21 cellular contexts compared by ENCODE assay signal in genomic region chr15:63605036-63605435, GRCh38. TPM values are rescaled to one million over a fixed set of nuclear protein-coding genes. Genes with fewer than 3 reads are reported as not detected.
DNase-seq lines count a peak whose midpoint lies in the region; ATAC-seq and TF ChIP-seq lines count a peak whose summit lies in the region.
"Had no signal": no experiment of that assay in that cellular context is flagged by ENCODE, and none has a peak within 500 bp of the region (broad histone marks: within the 10 kb centered on the region; RNA-seq: fewer than 3 reads in every experiment).

No MANE protein-coding gene starts in this region.

- H3K4me3 ChIP-seq in CD8-positive, alpha-beta T cell (ENCODE audit: low read depth, low read length): no peak overlapping the region
- H3K4me3 ChIP-seq in rectal smooth muscle tissue (ENCODE audit: low read length) (no peak overlapping the region), transverse colon (no peak overlapping the region), smooth muscle cell (no peak overlapping the region)
- H3K4me3 ChIP-seq: colonic mucosa, tibial nerve had no signal

- peaks cover 4% of the 10 kb centered on the region for H3F3A ChIP-seq in smooth muscle cell (ENCODE audit: low read depth)

- in situ Hi-C loops in transverse colon (cut with MboI; ENCODE audit: low pct_ligation_motif_present in 1 of 4, low pct_unique_long_range_greater_than_20kb in 1 of 4, low sequenced_read_pairs in 3 of 4): loop anchor here in 2 of 4 donors (10.0 to 25.0 kb wide), 2 partner anchors 110 to 457 kb away; no protein-coding TSS in a partner anchor

- H3K4me1 Mint-ChIP-seq in activated CD8-positive, alpha-beta memory T cell treated with anti-CD3 and anti-CD28 coated beads, Interleukin-2, amount 10 ng/mL, durations not matched to agents 7 days and 5 days: peaks cover 50% of the 10 kb centered on the region
- peaks cover 41% of the 10 kb centered on the region for H3K4me1 Mint-ChIP-seq in CD8-positive, alpha-beta T cell (ENCODE audit: low read depth)
- peaks cover 45% of the 10 kb centered on the region for H3K4me1 Mint-ChIP-seq in activated naive CD8-positive, alpha-beta T cell (ENCODE audit: low read depth)

- H3K4me1 ChIP-seq in CD8-positive, alpha-beta T cell (ENCODE audit: insufficient read depth, low read length): peaks cover 33% of the 10 kb centered on the region
- peaks cover 14% of the 10 kb centered on the region for H3K4me1 ChIP-seq in rectal smooth muscle tissue (ENCODE audit: control insufficient read depth, insufficient read depth, low read length)
- peaks cover 3 to 32% (median 17%) of the 10 kb centered on the region in 4 donors for H3K4me1 ChIP-seq in transverse colon
- H3K4me1 ChIP-seq in smooth muscle cell (ENCODE audit: low read depth): peaks cover 13% of the 10 kb centered on the region

- H3K9me3 Mint-ChIP-seq in activated CD8-positive, alpha-beta memory T cell treated with anti-CD3 and anti-CD28 coated beads, Interleukin-2, amount 10 ng/mL, durations not matched to agents 7 days and 5 days (ENCODE audit: low read depth): no peaks in the 10 kb centered on the region
- no peaks in the 10 kb centered on the region for H3K9me3 Mint-ChIP-seq in CD8-positive, alpha-beta T cell
- H3K9me3 Mint-ChIP-seq in activated naive CD8-positive, alpha-beta T cell (ENCODE audit: low read depth): no peaks in the 10 kb centered on the region
- H3K9me3 Mint-ChIP-seq: stimulated activated naive CD8-positive, alpha-beta T cell treated with anti-CD3 and anti-CD28 coated beads, Interleukin-15, amount 100 ng/mL, for 72 hours had no signal

- peaks cover 5% of the 10 kb centered on the region for H3K36me3 Mint-ChIP-seq in activated CD8-positive, alpha-beta memory T cell treated with anti-CD3 and anti-CD28 coated beads, Interleukin-2, amount 10 ng/mL, durations not matched to agents 7 days and 5 days
- H3K36me3 Mint-ChIP-seq in CD8-positive, alpha-beta T cell: peaks cover 33% of the 10 kb centered on the region
- H3K36me3 Mint-ChIP-seq in activated naive CD8-positive, alpha-beta T cell: peaks cover 6% of the 10 kb centered on the region

- no peak for TF ChIP-seq CTCF in CD8-positive, alpha-beta T cell (IDR thresholded peaks at IDR 0.05)
- TF ChIP-seq CTCF in transverse colon (IDR thresholded peaks at IDR 0.05) (no peak), smooth muscle cell (IDR thresholded peaks at IDR 0.05; ENCODE audit: borderline replicate concordance, insufficient read depth, poor library complexity, severe bottlenecking) (no peak)

- no peak overlapping the region for H3K9ac ChIP-seq in rectal smooth muscle tissue (ENCODE audit: low read length)
- H3K9ac ChIP-seq in smooth muscle cell (ENCODE audit: low read depth): no peak overlapping the region

- no peak for DNase-seq in activated CD8-positive, alpha-beta memory T cell treated with anti-CD3 and anti-CD28 coated beads, Interleukin-2, amount 10 ng/mL, durations not matched to agents 7 days and 5 days
- no peak for DNase-seq in activated CD8-positive, alpha-beta memory T cell treated with anti-CD3 and anti-CD28 coated beads for 24 hours
- no peak for DNase-seq in CD8-positive, alpha-beta T cell
- no peak for DNase-seq in transverse colon
- no peak for DNase-seq in smooth muscle cell (lab: John Stamatoyannopoulos, UW; ENCODE audit: unreplicated experiment)
- DNase-seq in germinal center (ENCODE audit: low spot score): no peak
- DNase-seq: activated CD8-positive, alpha-beta memory T cell treated with anti-CD3 and anti-CD28 coated beads, Interleukin-2, amount 50 U/mL, for 4 hours; C1 segment of cervical spinal cord; colonic mucosa; DMS 273 treated with DMSO at 0.1 percent for 48 hours; GOT3; NCI-H1048; NCI-H187; Right ventricle myocardium superior; small intestine had no signal

- H3K36me3 ChIP-seq in CD8-positive, alpha-beta T cell (ENCODE audit: insufficient read depth, low read length): peaks cover 22% of the 10 kb centered on the region
- peaks cover 18% of the 10 kb centered on the region for H3K36me3 ChIP-seq in rectal smooth muscle tissue (ENCODE audit: control insufficient read depth, insufficient read depth, low read length)
- peaks cover 0 to 13% (median 3%) of the 10 kb centered on the region in 4 donors for H3K36me3 ChIP-seq in transverse colon
- H3K36me3 ChIP-seq in smooth muscle cell (ENCODE audit: low read depth): no peaks in the 10 kb centered on the region
- H3K36me3 ChIP-seq: colonic mucosa had no signal

- peaks cover 43% of the 10 kb centered on the region for H4K20me1 ChIP-seq in smooth muscle cell (ENCODE audit: low read depth)

- ATAC-seq in activated CD8-positive, alpha-beta memory T cell treated with anti-CD3 and anti-CD28 coated beads, Interleukin-2, amount 10 ng/mL, durations not matched to agents 7 days and 5 days: no peak
- ATAC-seq in CD8-positive, alpha-beta T cell: no peak
- ATAC-seq: HepG2 had no signal

- H3K4me2 ChIP-seq in smooth muscle cell: no peak overlapping the region

- H3K27ac Mint-ChIP-seq in activated CD8-positive, alpha-beta memory T cell treated with anti-CD3 and anti-CD28 coated beads, Interleukin-2, amount 10 ng/mL, durations not matched to agents 7 days and 5 days: peak overlapping the region; percentile 87
- H3K27ac Mint-ChIP-seq in CD8-positive, alpha-beta T cell: peak overlapping the region; percentile 81
- peak overlapping the region; percentile 94 for H3K27ac Mint-ChIP-seq in activated naive CD8-positive, alpha-beta T cell

- 88 to 95% methylated on average over 1 to 3 of the region's 3 CpGs for WGBS in transverse colon (ENCODE audit: low coverage in 1 of 2), 2 donors
- WGBS in smooth muscle cell (ENCODE audit: low lambda C conversion rate): 98% methylated on average over 3 of the region's 3 CpGs

- H3K27ac ChIP-seq in CD8-positive, alpha-beta T cell (ENCODE audit: low read depth, low read length): no peak overlapping the region
- H3K27ac ChIP-seq in rectal smooth muscle tissue (ENCODE audit: low read depth, low read length): peak overlapping the region; percentile 17
- H3K27ac ChIP-seq in transverse colon: peak overlapping the region in 1 of 4 donors; percentile 30
- no peak overlapping the region for H3K27ac ChIP-seq in smooth muscle cell (ENCODE audit: low read depth)
- H3K27ac ChIP-seq: colonic mucosa had no signal

- no peak for TF ChIP-seq EP300 in transverse colon (IDR thresholded peaks at IDR 0.05; ENCODE audit: low read depth)

- H3K9me3 ChIP-seq in CD8-positive, alpha-beta T cell (ENCODE audit: low read length): no peaks in the 10 kb centered on the region
- no peaks in the 10 kb centered on the region for H3K9me3 ChIP-seq in transverse colon
- no peaks in the 10 kb centered on the region for H3K9me3 ChIP-seq in smooth muscle cell (replicated peaks; ENCODE audit: low read depth)
- H3K9me3 ChIP-seq: colonic mucosa, tibial nerve had no signal

- no peaks in the 10 kb centered on the region for H3K27me3 ChIP-seq in CD8-positive, alpha-beta T cell (ENCODE audit: insufficient read depth, low read length)
- H3K27me3 ChIP-seq in rectal smooth muscle tissue (ENCODE audit: control insufficient read depth, insufficient read depth, low read length) (no peaks in the 10 kb centered on the region), transverse colon (no peaks in the 10 kb centered on the region), smooth muscle cell (ENCODE audit: low read depth) (peaks cover 54% of the 10 kb centered on the region)
- H3K27me3 ChIP-seq: colonic mucosa, tibial nerve had no signal

- intact Hi-C loops in CD8-positive, alpha-beta T cell (cut with DNase I, micrococcal nuclease): loop anchor here in 1 of 2 experiments (10.0 kb wide), 3 partner anchors 230 to 490 kb away; partner anchors contain the start of genes CIAO2A, HERC1 and SNX1
- intact Hi-C loops in transverse colon (cut with DNase I; ENCODE audit: low total_unique reads): no loop called here

- H3K27me3 Mint-ChIP-seq in activated CD8-positive, alpha-beta memory T cell treated with anti-CD3 and anti-CD28 coated beads, Interleukin-2, amount 10 ng/mL, durations not matched to agents 7 days and 5 days: peaks cover 3% of the 10 kb centered on the region
- H3K27me3 Mint-ChIP-seq in CD8-positive, alpha-beta T cell (ENCODE audit: low read depth): no peaks in the 10 kb centered on the region
- H3K27me3 Mint-ChIP-seq in activated naive CD8-positive, alpha-beta T cell: no peaks in the 10 kb centered on the region
- H3K27me3 Mint-ChIP-seq: stimulated activated naive CD8-positive, alpha-beta T cell treated with anti-CD3 and anti-CD28 coated beads, Interleukin-15, amount 100 ng/mL, for 72 hours had no signal

- H3K79me2 ChIP-seq in smooth muscle cell (ENCODE audit: low read depth): no peaks in the 10 kb centered on the region

- POLR2A ChIA-PET in CD8-positive, alpha-beta T cell (lab: Charles Lee): interaction anchor here (0.6 to 0.8 kb wide), 2 partner anchors 100 to 288 kb away, joined by 3 to 4 read pairs; no protein-coding TSS in a partner anchor

- TF ChIP-seq POLR2A in transverse colon (IDR thresholded peaks at IDR 0.05): no peak

- no peak overlapping the region for H3K4me3 Mint-ChIP-seq in activated CD8-positive, alpha-beta memory T cell treated with anti-CD3 and anti-CD28 coated beads, Interleukin-2, amount 10 ng/mL, durations not matched to agents 7 days and 5 days
- no peak overlapping the region for H3K4me3 Mint-ChIP-seq in CD8-positive, alpha-beta T cell
- H3K4me3 Mint-ChIP-seq in activated naive CD8-positive, alpha-beta T cell: no peak overlapping the region
- H3K4me3 Mint-ChIP-seq: brain had no signal

- no peak overlapping the region for H2AFZ ChIP-seq in smooth muscle cell (ENCODE audit: low read depth)

- CTCF ChIA-PET in activated CD8-positive, alpha-beta memory T cell treated with anti-CD3 and anti-CD28 coated beads, Interleukin-2, amount 10 ng/mL, durations not matched to agents 7 days and 5 days (lab: Charles Lee): interaction anchor here (0.6 to 11.6 kb wide), 7 partner anchors 9 to 549 kb away, joined by 3 to 151 read pairs (median 4); no protein-coding TSS in a partner anchor
- CTCF ChIA-PET in CD8-positive, alpha-beta T cell (lab: Charles Lee): interaction anchor here (1.1 to 1.6 kb wide), 3 partner anchors 26 to 463 kb away, joined by 3 read pairs; no protein-coding TSS in a partner anchor

RNA-seq across cellular contexts. Expression of gene FBXL22, which starts 7.8 kb away (rescaled TPM):
- under 1 TPM; 0.56 to 0.85 TPM for total RNA-seq in activated CD8-positive, alpha-beta memory T cell treated with anti-CD3 and anti-CD28 coated beads, Interleukin-2, amount 10 ng/mL, durations not matched to agents 7 days and 5 days
- total RNA-seq in CD8-positive, alpha-beta T cell: 1 to 10 TPM in 1 of 2 experiments, under 1 TPM in 1; 0.68 to 1.7 TPM
- total RNA-seq in transverse colon: 10 to 100 TPM in 1 of 4 donors, 1 to 10 TPM in 3; 3.0 to 28.1 (median 7.8) TPM
- 0.40 TPM in 1 of 2 replicates, not detected in the other for total RNA-seq in smooth muscle cell
- polyA plus RNA-seq in smooth muscle cell: 0.25 and 0.35 TPM in 2 replicates
